Comparison of ENCODE assay signal across 1 cellular context in the genomic region with DNA sequence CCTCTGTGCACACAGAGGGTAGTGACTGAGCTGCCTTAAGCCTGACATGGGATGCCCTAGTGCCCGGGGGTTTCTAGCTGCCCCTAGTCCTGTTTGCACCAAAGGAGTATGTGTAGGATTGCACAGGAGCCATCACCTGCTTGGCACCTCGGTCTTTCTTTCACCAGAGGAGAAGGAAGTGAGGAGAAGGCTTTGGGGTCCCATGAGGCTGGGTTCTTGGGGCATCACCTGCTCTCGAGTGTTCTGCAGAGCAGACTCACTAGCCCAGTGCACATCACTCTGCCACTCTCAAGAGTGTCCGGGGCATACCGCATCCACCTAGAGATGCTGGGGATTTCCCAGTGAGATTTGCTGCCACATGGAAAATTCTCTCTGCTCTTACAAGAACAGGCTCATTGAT.
TF ChIP-seq lines count a peak whose summit lies in the region.

No MANE protein-coding gene starts in this region.

TF ChIP-seq in H1, 55 proteins besides CTCF, POLR2A, EP300 and RAD21 (continued from another document):
- TF ChIP-seq, protein P1, sequence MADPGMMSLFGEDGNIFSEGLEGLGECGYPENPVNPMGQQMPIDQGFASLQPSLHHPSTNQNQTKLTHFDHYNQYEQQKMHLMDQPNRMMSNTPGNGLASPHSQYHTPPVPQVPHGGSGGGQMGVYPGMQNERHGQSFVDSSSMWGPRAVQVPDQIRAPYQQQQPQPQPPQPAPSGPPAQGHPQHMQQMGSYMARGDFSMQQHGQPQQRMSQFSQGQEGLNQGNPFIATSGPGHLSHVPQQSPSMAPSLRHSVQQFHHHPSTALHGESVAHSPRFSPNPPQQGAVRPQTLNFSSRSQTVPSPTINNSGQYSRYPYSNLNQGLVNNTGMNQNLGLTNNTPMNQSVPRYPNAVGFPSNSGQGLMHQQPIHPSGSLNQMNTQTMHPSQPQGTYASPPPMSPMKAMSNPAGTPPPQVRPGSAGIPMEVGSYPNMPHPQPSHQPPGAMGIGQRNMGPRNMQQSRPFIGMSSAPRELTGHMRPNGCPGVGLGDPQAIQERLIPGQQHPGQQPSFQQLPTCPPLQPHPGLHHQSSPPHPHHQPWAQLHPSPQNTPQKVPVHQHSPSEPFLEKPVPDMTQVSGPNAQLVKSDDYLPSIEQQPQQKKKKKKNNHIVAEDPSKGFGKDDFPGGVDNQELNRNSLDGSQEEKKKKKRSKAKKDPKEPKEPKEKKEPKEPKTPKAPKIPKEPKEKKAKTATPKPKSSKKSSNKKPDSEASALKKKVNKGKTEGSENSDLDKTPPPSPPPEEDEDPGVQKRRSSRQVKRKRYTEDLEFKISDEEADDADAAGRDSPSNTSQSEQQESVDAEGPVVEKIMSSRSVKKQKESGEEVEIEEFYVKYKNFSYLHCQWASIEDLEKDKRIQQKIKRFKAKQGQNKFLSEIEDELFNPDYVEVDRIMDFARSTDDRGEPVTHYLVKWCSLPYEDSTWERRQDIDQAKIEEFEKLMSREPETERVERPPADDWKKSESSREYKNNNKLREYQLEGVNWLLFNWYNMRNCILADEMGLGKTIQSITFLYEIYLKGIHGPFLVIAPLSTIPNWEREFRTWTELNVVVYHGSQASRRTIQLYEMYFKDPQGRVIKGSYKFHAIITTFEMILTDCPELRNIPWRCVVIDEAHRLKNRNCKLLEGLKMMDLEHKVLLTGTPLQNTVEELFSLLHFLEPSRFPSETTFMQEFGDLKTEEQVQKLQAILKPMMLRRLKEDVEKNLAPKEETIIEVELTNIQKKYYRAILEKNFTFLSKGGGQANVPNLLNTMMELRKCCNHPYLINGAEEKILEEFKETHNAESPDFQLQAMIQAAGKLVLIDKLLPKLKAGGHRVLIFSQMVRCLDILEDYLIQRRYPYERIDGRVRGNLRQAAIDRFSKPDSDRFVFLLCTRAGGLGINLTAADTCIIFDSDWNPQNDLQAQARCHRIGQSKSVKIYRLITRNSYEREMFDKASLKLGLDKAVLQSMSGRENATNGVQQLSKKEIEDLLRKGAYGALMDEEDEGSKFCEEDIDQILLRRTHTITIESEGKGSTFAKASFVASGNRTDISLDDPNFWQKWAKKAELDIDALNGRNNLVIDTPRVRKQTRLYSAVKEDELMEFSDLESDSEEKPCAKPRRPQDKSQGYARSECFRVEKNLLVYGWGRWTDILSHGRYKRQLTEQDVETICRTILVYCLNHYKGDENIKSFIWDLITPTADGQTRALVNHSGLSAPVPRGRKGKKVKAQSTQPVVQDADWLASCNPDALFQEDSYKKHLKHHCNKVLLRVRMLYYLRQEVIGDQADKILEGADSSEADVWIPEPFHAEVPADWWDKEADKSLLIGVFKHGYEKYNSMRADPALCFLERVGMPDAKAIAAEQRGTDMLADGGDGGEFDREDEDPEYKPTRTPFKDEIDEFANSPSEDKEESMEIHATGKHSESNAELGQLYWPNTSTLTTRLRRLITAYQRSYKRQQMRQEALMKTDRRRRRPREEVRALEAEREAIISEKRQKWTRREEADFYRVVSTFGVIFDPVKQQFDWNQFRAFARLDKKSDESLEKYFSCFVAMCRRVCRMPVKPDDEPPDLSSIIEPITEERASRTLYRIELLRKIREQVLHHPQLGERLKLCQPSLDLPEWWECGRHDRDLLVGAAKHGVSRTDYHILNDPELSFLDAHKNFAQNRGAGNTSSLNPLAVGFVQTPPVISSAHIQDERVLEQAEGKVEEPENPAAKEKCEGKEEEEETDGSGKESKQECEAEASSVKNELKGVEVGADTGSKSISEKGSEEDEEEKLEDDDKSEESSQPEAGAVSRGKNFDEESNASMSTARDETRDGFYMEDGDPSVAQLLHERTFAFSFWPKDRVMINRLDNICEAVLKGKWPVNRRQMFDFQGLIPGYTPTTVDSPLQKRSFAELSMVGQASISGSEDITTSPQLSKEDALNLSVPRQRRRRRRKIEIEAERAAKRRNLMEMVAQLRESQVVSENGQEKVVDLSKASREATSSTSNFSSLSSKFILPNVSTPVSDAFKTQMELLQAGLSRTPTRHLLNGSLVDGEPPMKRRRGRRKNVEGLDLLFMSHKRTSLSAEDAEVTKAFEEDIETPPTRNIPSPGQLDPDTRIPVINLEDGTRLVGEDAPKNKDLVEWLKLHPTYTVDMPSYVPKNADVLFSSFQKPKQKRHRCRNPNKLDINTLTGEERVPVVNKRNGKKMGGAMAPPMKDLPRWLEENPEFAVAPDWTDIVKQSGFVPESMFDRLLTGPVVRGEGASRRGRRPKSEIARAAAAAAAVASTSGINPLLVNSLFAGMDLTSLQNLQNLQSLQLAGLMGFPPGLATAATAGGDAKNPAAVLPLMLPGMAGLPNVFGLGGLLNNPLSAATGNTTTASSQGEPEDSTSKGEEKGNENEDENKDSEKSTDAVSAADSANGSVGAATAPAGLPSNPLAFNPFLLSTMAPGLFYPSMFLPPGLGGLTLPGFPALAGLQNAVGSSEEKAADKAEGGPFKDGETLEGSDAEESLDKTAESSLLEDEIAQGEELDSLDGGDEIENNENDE (IDR thresholded peaks at IDR 0.05; ENCODE audit: insufficient replicate concordance, low read length): no peak
- TF ChIP-seq ZNF274 (IDR thresholded peaks at IDR 0.05; ENCODE audit: borderline replicate concordance, extremely low read depth, low read length) (no peak), HDAC6 (IDR thresholded peaks at IDR 0.05; ENCODE audit: low read depth, low read length) (no peak), SP1 (IDR thresholded peaks at IDR 0.05; ENCODE audit: low read depth, low read length) (no peak), EGR1 (IDR thresholded peaks at IDR 0.05; ENCODE audit: borderline replicate concordance, low read depth, low read length) (no peak), POLR2AphosphoS5 (IDR thresholded peaks at IDR 0.05; ENCODE audit: low read depth, low read length) (no peak), TAF7 (optimal IDR thresholded peaks at IDR 0.05; ENCODE audit: borderline replicate concordance, low read depth, low read length) (no peak), SP4 (IDR thresholded peaks at IDR 0.05; ENCODE audit: low read length) (no peak), BCL11A (IDR thresholded peaks at IDR 0.05; ENCODE audit: low read depth in 2 of 2, low read length in 2 of 2) (no peak)
- TF ChIP-seq, protein P2, sequence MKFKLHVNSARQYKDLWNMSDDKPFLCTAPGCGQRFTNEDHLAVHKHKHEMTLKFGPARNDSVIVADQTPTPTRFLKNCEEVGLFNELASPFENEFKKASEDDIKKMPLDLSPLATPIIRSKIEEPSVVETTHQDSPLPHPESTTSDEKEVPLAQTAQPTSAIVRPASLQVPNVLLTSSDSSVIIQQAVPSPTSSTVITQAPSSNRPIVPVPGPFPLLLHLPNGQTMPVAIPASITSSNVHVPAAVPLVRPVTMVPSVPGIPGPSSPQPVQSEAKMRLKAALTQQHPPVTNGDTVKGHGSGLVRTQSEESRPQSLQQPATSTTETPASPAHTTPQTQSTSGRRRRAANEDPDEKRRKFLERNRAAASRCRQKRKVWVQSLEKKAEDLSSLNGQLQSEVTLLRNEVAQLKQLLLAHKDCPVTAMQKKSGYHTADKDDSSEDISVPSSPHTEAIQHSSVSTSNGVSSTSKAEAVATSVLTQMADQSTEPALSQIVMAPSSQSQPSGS (IDR thresholded peaks at IDR 0.05; ENCODE audit: low read length): no peak
- TF ChIP-seq, protein P3, sequence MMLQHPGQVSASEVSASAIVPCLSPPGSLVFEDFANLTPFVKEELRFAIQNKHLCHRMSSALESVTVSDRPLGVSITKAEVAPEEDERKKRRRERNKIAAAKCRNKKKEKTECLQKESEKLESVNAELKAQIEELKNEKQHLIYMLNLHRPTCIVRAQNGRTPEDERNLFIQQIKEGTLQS (IDR thresholded peaks at IDR 0.05; ENCODE audit: insufficient read depth, low read depth, low read length): no peak
